7 cellular contexts compared by ENCODE assay signal in genomic region chr14:59483360-59483759, GRCh38. TPM values are rescaled to one million over a fixed set of nuclear protein-coding genes. Genes with fewer than 3 reads are reported as not detected.
A peak's percentile ranks its signal among the peaks of the same experiment; 100 is the strongest.
DNase-seq lines count a peak whose midpoint lies in the region; ATAC-seq and TF ChIP-seq lines count a peak whose summit lies in the region.

No MANE protein-coding gene starts in this region.

- no peaks in the 10 kb centered on the region for H3K9me3 ChIP-seq in liver (ENCODE audit: control insufficient read depth in 4 of 4, low read length in 3 of 4)
- no peaks in the 10 kb centered on the region for H3K9me3 ChIP-seq in tibial artery

- DNase-seq in GM12864 (ENCODE audit: low read depth) (no peak), NB4 (ENCODE audit: low read depth) (no peak), cerebellar cortex (ENCODE audit: low spot score) (peak; percentile 44), tibial artery (peak in 1 of 2 donors; percentile 72), left colon (no peak)

- H3K4me3 ChIP-seq in GM12864 (ENCODE audit: low read depth, low read length) (peak overlapping the region; percentile 98), NB4 (ENCODE audit: low read depth, low read length) (peak overlapping the region; percentile 98), liver (ENCODE audit: low read depth in 1 of 3, low read length in 3 of 3) (peak overlapping the region; percentile 61 to 74 (median 69)), tibial artery (peak overlapping the region; percentile 76 to 88)

- H3K27ac ChIP-seq in liver (ENCODE audit: low read depth in 1 of 2, low read length in 2 of 2) (peak overlapping the region; percentile 93 to 98), tibial artery (peak overlapping the region; percentile 88 to 96)

- H3K4me1 ChIP-seq in liver (ENCODE audit: control insufficient read depth in 4 of 4, insufficient read depth in 4 of 4, low read length in 3 of 4), result peaks cover 5 to 34% (median 26%) of the 10 kb centered on the region in 4 donors
- peaks cover 0 to 63% (median 34%) of the 10 kb centered on the region in 4 donors for H3K4me1 ChIP-seq in tibial artery

- WGBS in liver, result 3% methylated on average over 14 of the region's 14 CpGs

- H3K9ac ChIP-seq in liver (ENCODE audit: low read depth in 1 of 2, low read length in 2 of 2), result peak overlapping the region; percentile 66 to 90

- H3K36me3 ChIP-seq in liver (ENCODE audit: control insufficient read depth in 4 of 4, insufficient read depth in 3 of 4, low read depth in 1 of 4, low read length in 3 of 4) (peaks cover 0 to 9% (median 3%) of the 10 kb centered on the region in 4 donors), tibial artery (peaks cover 0 to 12% (median 6%) of the 10 kb centered on the region in 3 donors)

- H3K27me3 ChIP-seq in liver (ENCODE audit: control insufficient read depth in 4 of 4, insufficient read depth in 4 of 4, low read length in 3 of 4) (no peaks in the 10 kb centered on the region), tibial artery (no peaks in the 10 kb centered on the region)

- intact Hi-C loops in tibial artery (cut with DNase I; ENCODE audit: low total_unique reads), result loop anchor here (10.0 kb wide), 1 partner anchor 1661 kb away; no protein-coding TSS in a partner anchor
- intact Hi-C loops in left colon (cut with DNase I, micrococcal nuclease), result no loop called here

- no peak for TF ChIP-seq CTCF in GM12864 (IDR thresholded peaks at IDR 0.05; ENCODE audit: low read depth, low read length, missing control alignments)
- TF ChIP-seq CTCF in NB4 (IDR thresholded peaks at IDR 0.05; ENCODE audit: low read depth, low read length), result no peak
- TF ChIP-seq CTCF in liver (IDR thresholded peaks at IDR 0.05; ENCODE audit: low read depth, low read length, missing input control), result no peak
- TF ChIP-seq CTCF in tibial artery (IDR thresholded peaks at IDR 0.05), result no peak

- ATAC-seq in GM21619 (IDR thresholded peaks at IDR 0.05; ENCODE audit: unreplicated experiment) (no peak), left colon (no peak)

- no peak for TF ChIP-seq RAD21 in liver (IDR thresholded peaks at IDR 0.05)

- no peak for TF ChIP-seq POLR2A in NB4 (IDR thresholded peaks at IDR 0.05; ENCODE audit: extremely low read depth, insufficient read length)

TF ChIP-seq in liver, 16 proteins besides CTCF, POLR2A, EP300 and RAD21:
- TF ChIP-seq EGR1 (IDR thresholded peaks at IDR 0.05; ENCODE audit: low read depth in 2 of 2), result no peak
- no peak for TF ChIP-seq ATF3 (IDR thresholded peaks at IDR 0.05)
- TF ChIP-seq GABPA (IDR thresholded peaks at IDR 0.05 in 1 of 2, conservative IDR thresholded peaks at IDR 0.05 in 1 of 2), result no peak
- no peak for TF ChIP-seq RXRA (IDR thresholded peaks at IDR 0.05)
- no peak for TF ChIP-seq HNF4G (IDR thresholded peaks at IDR 0.05)
- TF ChIP-seq, protein P1, sequence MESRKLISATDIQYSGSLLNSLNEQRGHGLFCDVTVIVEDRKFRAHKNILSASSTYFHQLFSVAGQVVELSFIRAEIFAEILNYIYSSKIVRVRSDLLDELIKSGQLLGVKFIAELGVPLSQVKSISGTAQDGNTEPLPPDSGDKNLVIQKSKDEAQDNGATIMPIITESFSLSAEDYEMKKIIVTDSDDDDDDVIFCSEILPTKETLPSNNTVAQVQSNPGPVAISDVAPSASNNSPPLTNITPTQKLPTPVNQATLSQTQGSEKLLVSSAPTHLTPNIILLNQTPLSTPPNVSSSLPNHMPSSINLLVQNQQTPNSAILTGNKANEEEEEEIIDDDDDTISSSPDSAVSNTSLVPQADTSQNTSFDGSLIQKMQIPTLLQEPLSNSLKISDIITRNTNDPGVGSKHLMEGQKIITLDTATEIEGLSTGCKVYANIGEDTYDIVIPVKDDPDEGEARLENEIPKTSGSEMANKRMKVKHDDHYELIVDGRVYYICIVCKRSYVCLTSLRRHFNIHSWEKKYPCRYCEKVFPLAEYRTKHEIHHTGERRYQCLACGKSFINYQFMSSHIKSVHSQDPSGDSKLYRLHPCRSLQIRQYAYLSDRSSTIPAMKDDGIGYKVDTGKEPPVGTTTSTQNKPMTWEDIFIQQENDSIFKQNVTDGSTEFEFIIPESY (IDR thresholded peaks at IDR 0.05), result no peak
- TF ChIP-seq YY1 (IDR thresholded peaks at IDR 0.05), result no peak
- TF ChIP-seq TAF1 (conservative IDR thresholded peaks at IDR 0.05), result no peak
- TF ChIP-seq NR2F2 (IDR thresholded peaks at IDR 0.05), result no peak
- TF ChIP-seq FOXA1 (IDR thresholded peaks at IDR 0.05), result no peak
- TF ChIP-seq, protein P2, sequence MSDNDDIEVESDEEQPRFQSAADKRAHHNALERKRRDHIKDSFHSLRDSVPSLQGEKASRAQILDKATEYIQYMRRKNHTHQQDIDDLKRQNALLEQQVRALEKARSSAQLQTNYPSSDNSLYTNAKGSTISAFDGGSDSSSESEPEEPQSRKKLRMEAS (IDR thresholded peaks at IDR 0.05), result no peak
- TF ChIP-seq, protein P3, sequence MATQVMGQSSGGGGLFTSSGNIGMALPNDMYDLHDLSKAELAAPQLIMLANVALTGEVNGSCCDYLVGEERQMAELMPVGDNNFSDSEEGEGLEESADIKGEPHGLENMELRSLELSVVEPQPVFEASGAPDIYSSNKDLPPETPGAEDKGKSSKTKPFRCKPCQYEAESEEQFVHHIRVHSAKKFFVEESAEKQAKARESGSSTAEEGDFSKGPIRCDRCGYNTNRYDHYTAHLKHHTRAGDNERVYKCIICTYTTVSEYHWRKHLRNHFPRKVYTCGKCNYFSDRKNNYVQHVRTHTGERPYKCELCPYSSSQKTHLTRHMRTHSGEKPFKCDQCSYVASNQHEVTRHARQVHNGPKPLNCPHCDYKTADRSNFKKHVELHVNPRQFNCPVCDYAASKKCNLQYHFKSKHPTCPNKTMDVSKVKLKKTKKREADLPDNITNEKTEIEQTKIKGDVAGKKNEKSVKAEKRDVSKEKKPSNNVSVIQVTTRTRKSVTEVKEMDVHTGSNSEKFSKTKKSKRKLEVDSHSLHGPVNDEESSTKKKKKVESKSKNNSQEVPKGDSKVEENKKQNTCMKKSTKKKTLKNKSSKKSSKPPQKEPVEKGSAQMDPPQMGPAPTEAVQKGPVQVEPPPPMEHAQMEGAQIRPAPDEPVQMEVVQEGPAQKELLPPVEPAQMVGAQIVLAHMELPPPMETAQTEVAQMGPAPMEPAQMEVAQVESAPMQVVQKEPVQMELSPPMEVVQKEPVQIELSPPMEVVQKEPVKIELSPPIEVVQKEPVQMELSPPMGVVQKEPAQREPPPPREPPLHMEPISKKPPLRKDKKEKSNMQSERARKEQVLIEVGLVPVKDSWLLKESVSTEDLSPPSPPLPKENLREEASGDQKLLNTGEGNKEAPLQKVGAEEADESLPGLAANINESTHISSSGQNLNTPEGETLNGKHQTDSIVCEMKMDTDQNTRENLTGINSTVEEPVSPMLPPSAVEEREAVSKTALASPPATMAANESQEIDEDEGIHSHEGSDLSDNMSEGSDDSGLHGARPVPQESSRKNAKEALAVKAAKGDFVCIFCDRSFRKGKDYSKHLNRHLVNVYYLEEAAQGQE (IDR thresholded peaks at IDR 0.05), result no peak
- no peak for TF ChIP-seq SP1 (IDR thresholded peaks at IDR 0.05)

RNA-seq across cellular contexts. Expression of gene L3HYPDH, which starts 0.8 kb away (rescaled TPM):
- total RNA-seq in liver (10 to 100 TPM in 1 of 2 donors, 1 to 10 TPM in 1; 9.3 to 35.1 TPM), left colon (10 to 100 TPM; 13.6 to 16.9 TPM)
- 10 to 100 TPM; 21.4 to 36.3 TPM for polyA plus RNA-seq in liver

RNA-seq across cellular contexts. Expression of gene JKAMP, which starts 1.0 kb away (rescaled TPM):
- total RNA-seq in liver (10 to 100 TPM; 41.2 to 65.1 TPM), left colon (10 to 100 TPM; 33.6 to 40.8 TPM)
- 10 to 100 TPM; 19.7 to 23.9 TPM for polyA plus RNA-seq in liver

RNA-seq across cellular contexts. Expression of gene GPR135, which starts 18.2 kb away (rescaled TPM):
- total RNA-seq in liver (1 to 10 TPM in 1 of 2 donors, under 1 TPM in 1; 0.56 to 2.9 TPM), left colon (1 to 10 TPM; 1.5 to 2.0 TPM)
- polyA plus RNA-seq in liver, result under 1 TPM; 0.22 to 0.31 TPM
